Comparison of ENCODE assay signal across 8 cellular contexts in the genomic region with DNA sequence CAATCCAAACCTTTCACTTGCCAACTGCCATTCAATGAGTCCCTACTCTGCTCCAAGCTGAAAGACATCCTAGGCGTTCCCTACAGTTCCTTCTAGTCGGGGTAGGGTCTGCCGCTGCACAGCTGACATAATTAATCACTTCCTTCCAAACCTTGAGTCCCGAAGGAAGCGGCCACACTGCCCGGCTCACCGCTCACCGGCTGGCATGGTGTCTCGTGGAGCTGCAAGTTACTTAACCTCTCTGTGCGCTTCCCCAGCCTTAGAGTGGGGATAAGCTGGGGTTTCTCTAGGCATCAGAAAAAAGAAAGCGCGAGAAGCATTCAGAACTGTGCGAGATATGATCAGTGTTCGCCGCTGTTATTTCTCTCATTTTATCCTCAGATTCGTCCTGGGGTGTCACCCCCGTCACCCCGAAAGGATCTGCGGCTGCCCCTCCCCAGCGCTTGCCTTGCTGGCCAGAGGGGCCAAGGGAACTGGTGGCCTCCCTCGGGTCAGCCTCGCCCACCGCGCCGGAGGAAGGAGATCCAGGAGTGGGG. TPM values are rescaled to one million over a fixed set of nuclear protein-coding genes. Genes with fewer than 3 reads are reported as not detected.
A peak's percentile ranks its signal among the peaks of the same experiment; 100 is the strongest.
DNase-seq lines count a peak whose midpoint lies in the region; ATAC-seq and TF ChIP-seq lines count a peak whose summit lies in the region.

No MANE protein-coding gene starts in this region.

- intact Hi-C loops in gastrocnemius medialis (cut with DNase I; ENCODE audit: low total_unique reads) = no loop called here

- no peaks in the 10 kb centered on the region for H4K20me1 ChIP-seq in GM23248 (ENCODE audit: insufficient read depth)
- 0 out of 2 replicates have a peak, but pooled peaks cover 3% of the 10 kb centered on the region for H4K20me1 ChIP-seq in MM.1S (ENCODE audit: insufficient read depth, low read length)

- no peaks in the 10 kb centered on the region for H3K9me3 ChIP-seq in GM23248 (ENCODE audit: low read depth)
- no peaks in the 10 kb centered on the region for H3K9me3 ChIP-seq in MM.1S (replicated peaks; ENCODE audit: insufficient read depth, low read length)
- H3K9me3 ChIP-seq in adipocyte (ENCODE audit: control insufficient read depth, low read length) = no peaks in the 10 kb centered on the region
- H3K9me3 ChIP-seq in right atrium auricular region = no peaks in the 10 kb centered on the region
- no peaks in the 10 kb centered on the region for H3K9me3 ChIP-seq in gastrocnemius medialis

- in situ Hi-C loops in GM23248 (cut with MboI) = no loop called here
- in situ Hi-C loops in gastrocnemius medialis (cut with MboI; ENCODE audit: low sequenced_read_pairs in 4 of 4) = loop anchor here in 3 of 4 donors (10.0 to 25.0 kb wide), 4 partner anchors 127 to 927 kb away; partner anchors contain the start of genes CCDC174 (in 2 of the 3), NR2C2 (in 2 of the 3) and TMEM43 (in 1 of the 3)

- H3K4me2 ChIP-seq in GM23248 (ENCODE audit: unreplicated experiment) = peak overlapping the region; percentile 85
- H3K4me2 ChIP-seq in MM.1S (ENCODE audit: low read depth, low read length) = peak overlapping the region; percentile 81

- H3K9me2 ChIP-seq in GM23248 (ENCODE audit: insufficient read depth) (no peaks in the 10 kb centered on the region), MM.1S (replicated peaks; ENCODE audit: insufficient read depth, low read length) (no peaks in the 10 kb centered on the region)

- H3K27me3 ChIP-seq in GM23248 (replicated peaks; ENCODE audit: insufficient read depth) = no peaks in the 10 kb centered on the region
- no peaks in the 10 kb centered on the region for H3K27me3 ChIP-seq in MM.1S (replicated peaks; ENCODE audit: insufficient read depth, low read length)
- H3K27me3 ChIP-seq in adipocyte (replicated peaks; ENCODE audit: control insufficient read depth, insufficient read depth, low read length) = no peaks in the 10 kb centered on the region
- no peaks in the 10 kb centered on the region for H3K27me3 ChIP-seq in right atrium auricular region
- no peaks in the 10 kb centered on the region for H3K27me3 ChIP-seq in gastrocnemius medialis

- H3K36me3 ChIP-seq in GM23248 (ENCODE audit: low read depth) = no peaks in the 10 kb centered on the region
- no peaks in the 10 kb centered on the region for H3K36me3 ChIP-seq in MM.1S (replicated peaks; ENCODE audit: insufficient read depth, low read length)
- H3K36me3 ChIP-seq in adipocyte (ENCODE audit: control insufficient read depth, insufficient read depth, low read length, severe bottlenecking) = peaks cover 6% of the 10 kb centered on the region
- H3K36me3 ChIP-seq in right atrium auricular region = no peaks in the 10 kb centered on the region
- H3K36me3 ChIP-seq in gastrocnemius medialis = no peaks in the 10 kb centered on the region

- peak overlapping the region; percentile 93 for H3K4me3 ChIP-seq in GM23248
- peak overlapping the region; percentile 92 for H3K4me3 ChIP-seq in MM.1S (ENCODE audit: low read length)
- peak overlapping the region; percentile 96 for H3K4me3 ChIP-seq in adipocyte (ENCODE audit: low read length)
- peak overlapping the region; percentile 82 for H3K4me3 ChIP-seq in right atrium auricular region
- H3K4me3 ChIP-seq in gastrocnemius medialis = peak overlapping the region; percentile 74 to 99 (median 85)

- H3K9ac ChIP-seq in GM23248 (peak overlapping the region; percentile 97), MM.1S (ENCODE audit: low read length) (peak overlapping the region; percentile 95), adipocyte (ENCODE audit: low read length) (peak overlapping the region; percentile 98)

- ATAC-seq in gastrocnemius medialis (peak; percentile 48 to 56), GM21786 (IDR thresholded peaks at IDR 0.05; ENCODE audit: unreplicated experiment) (no peak)

- H3F3A ChIP-seq in GM23248 (ENCODE audit: insufficient read depth) = no peaks in the 10 kb centered on the region; the same call in 1 of the 2 replicates
- H3F3A ChIP-seq in MM.1S (ENCODE audit: insufficient read depth, low read length) = no peaks in the 10 kb centered on the region

- no peak for TF ChIP-seq POLR2A in gastrocnemius medialis (IDR thresholded peaks at IDR 0.05)

- DNase-seq in NCI-H146 (lab: John Stamatoyannopoulos, UW) (peak; percentile 10), NCI-H146 treated with DMSO at 0.1 percent for 48 hours (lab: John Stamatoyannopoulos, UW; ENCODE audit: unreplicated experiment) (no peak), GM23248 (peak; percentile 72), MM.1S (peak; percentile 16), adipocyte (ENCODE audit: low read depth) (peak; percentile 67), right atrium auricular region (ENCODE audit: low spot score) (no peak), gastrocnemius medialis (no peak)

- peaks cover 38% of the 10 kb centered on the region for H3K79me2 ChIP-seq in GM23248 (ENCODE audit: insufficient read depth)
- H3K79me2 ChIP-seq in MM.1S (ENCODE audit: low read length) = peaks cover 39% of the 10 kb centered on the region

- peaks cover 15% of the 10 kb centered on the region for H3K4me1 ChIP-seq in GM23248 (ENCODE audit: insufficient read depth)
- peaks cover 5% of the 10 kb centered on the region for H3K4me1 ChIP-seq in MM.1S (ENCODE audit: low read length)
- peaks cover 13% of the 10 kb centered on the region for H3K4me1 ChIP-seq in adipocyte (ENCODE audit: control insufficient read depth, insufficient read depth, low read length)
- peaks cover 0 to 19% of the 10 kb centered on the region in 2 donors for H3K4me1 ChIP-seq in right atrium auricular region
- peaks cover 18 to 20% of the 10 kb centered on the region in 2 donors for H3K4me1 ChIP-seq in gastrocnemius medialis

- TF ChIP-seq CTCF in MM.1S (IDR thresholded peaks at IDR 0.05; ENCODE audit: low read length) (no peak), right atrium auricular region (IDR thresholded peaks at IDR 0.05) (no peak), gastrocnemius medialis (IDR thresholded peaks at IDR 0.05 in 4 of 5, conservative IDR thresholded peaks at IDR 0.05 in 1 of 5) (no peak)

- H2AFZ ChIP-seq in GM23248 = peak overlapping the region; percentile 92
- H2AFZ ChIP-seq in MM.1S (ENCODE audit: low read length) = peak overlapping the region; percentile 92

- H3K27ac ChIP-seq in GM23248 = peak overlapping the region; percentile 73
- peak overlapping the region; percentile 54; the same call in 1 of the 2 replicates for H3K27ac ChIP-seq in MM.1S (ENCODE audit: low read length)
- H3K27ac ChIP-seq in right atrium auricular region = peak overlapping the region; percentile 85 to 86
- peak overlapping the region; percentile 83 to 97 (median 94) for H3K27ac ChIP-seq in gastrocnemius medialis

- 1 to 2% methylated on average over 25 of the region's 25 CpGs for WGBS in GM23248 (ENCODE audit: low coverage in 1 of 2, low lambda C conversion rate in 2 of 2, missing lambda C conversion rate in 2 of 2), 2 experiments

RNA-seq across cellular contexts. Expression of gene MRPS25, which starts 0.7 kb away (rescaled TPM):
- total RNA-seq in GM23248 (2014; rRNA removed; shearing (Covaris generic)) = 7.0 and 27.2 TPM in 2 replicates
- polyA plus RNA-seq in GM23248 (2016; fragmentation: Nextera tagmentation; extraction: Ambion mirVana) = 41.7 and 41.8 TPM in 2 replicates
- total RNA-seq in right atrium auricular region = 100 to 1,000 TPM in 1 of 2 donors, 10 to 100 TPM in 1; 29.2 to 121 TPM
- 10 to 100 TPM; 71.4 to 88.6 (median 73.9) TPM for total RNA-seq in gastrocnemius medialis

RNA-seq across cellular contexts. Expression of gene RBSN, which starts 34.6 kb away (rescaled TPM):
- 23.9 and 35.0 TPM in 2 replicates for total RNA-seq in GM23248 (2014; rRNA removed; shearing (Covaris generic))
- polyA plus RNA-seq in GM23248 (2016; fragmentation: Nextera tagmentation; extraction: Ambion mirVana) = 19.5 and 21.0 TPM in 2 replicates
- total RNA-seq in right atrium auricular region (10 to 100 TPM; 18.5 to 22.2 TPM), gastrocnemius medialis (10 to 100 TPM; 26.8 to 42.6 (median 28.6) TPM)

Comparison
In these comparisons a context has a peak if more than half of its experiments do, and no peak if none do; other contexts are left out.
1. DNase-seq: peak in NCI-H146 (single experiment), GM23248 (single experiment), MM.1S (single experiment) and adipocyte (single experiment); none in NCI-H146 treated with DMSO at 0.1 percent for 48 hours (single experiment), right atrium auricular region (single experiment) and gastrocnemius medialis (0 of 2).
2. Peak in every context shown above with its lines, with median percentiles within 50 percentile points of each other: H3K27ac ChIP-seq, H3K4me3 ChIP-seq and H3K9ac ChIP-seq.